Comparison of ENCODE assay signal across 2 cellular contexts in genomic region chr7:116953372-116953726, GRCh38.
A peak's percentile ranks its signal among the peaks of the same experiment; 100 is the strongest.
TF ChIP-seq lines count a peak whose summit lies in the region.

TSS of gene ST7 (plus strand) at chr7:116953501. CDS start at chr7:116953541, 40 bp downstream.

TF ChIP-seq in HEK293, 187 proteins besides CTCF, POLR2A, EP300 and RAD21 (continued from another document):
- no peak for TF ChIP-seq ELK4 (IDR thresholded peaks at IDR 0.05; ENCODE audit: borderline replicate concordance, low read depth, low read length)
- peak; percentile 90 for TF ChIP-seq ZBTB26 (tag by site-specific recombination; optimal IDR thresholded peaks at IDR 0.05)
- TF ChIP-seq ZBTB6 (tag by site-specific recombination; IDR thresholded peaks at IDR 0.05) = peak; percentile 56; the same call in 1 of the 2 replicates
- TF ChIP-seq MZF1 (tag by site-specific recombination; IDR thresholded peaks at IDR 0.05; ENCODE audit: borderline replicate concordance) = no peak
- no peak for TF ChIP-seq GFI1B (tag by site-specific recombination; IDR thresholded peaks at IDR 0.05)
- no peak for TF ChIP-seq GLIS2 (tag by site-specific recombination; IDR thresholded peaks at IDR 0.05)
- TF ChIP-seq ZNF654 (tag by site-specific recombination; IDR thresholded peaks at IDR 0.05; ENCODE audit: low read depth) = no peak
- TF ChIP-seq ZNF280D (tag by site-specific recombination; IDR thresholded peaks at IDR 0.05) = no peak
- TF ChIP-seq SP7 (tag by site-specific recombination; IDR thresholded peaks at IDR 0.05) = peak; percentile 45; the same call in 1 of the 2 replicates
- no peak for TF ChIP-seq ZNF274 (IDR thresholded peaks at IDR 0.05; ENCODE audit: low read length)
- TF ChIP-seq ZNF274 (tag by site-specific recombination; IDR thresholded peaks at IDR 0.05; ENCODE audit: borderline replicate concordance) = no peak
- no peak for TF ChIP-seq ZNF473 (tag by site-specific recombination; IDR thresholded peaks at IDR 0.05)
- no peak for TF ChIP-seq ZNF626 (tag by site-specific recombination; IDR thresholded peaks at IDR 0.05)
- TF ChIP-seq ZNF791 (tag by site-specific recombination; IDR thresholded peaks at IDR 0.05) = no peak
- no peak for TF ChIP-seq ZNF2 (tag by site-specific recombination; IDR thresholded peaks at IDR 0.05)
- no peak for TF ChIP-seq ZNF335 (tag by site-specific recombination; conservative IDR thresholded peaks at IDR 0.05)
- TF ChIP-seq REPIN1 (tag by site-specific recombination; IDR thresholded peaks at IDR 0.05; ENCODE audit: low read depth) = no peak

TF ChIP-seq in K562, 482 proteins besides CTCF, POLR2A, EP300 and RAD21 (continued from another document and continues in another):
- TF ChIP-seq ZNF511 (CRISPR knock-in tag; IDR thresholded peaks at IDR 0.05) (no peak), CEBPG (CRISPR knock-in tag; IDR thresholded peaks at IDR 0.05) (no peak), CEBPG (tag; conservative IDR thresholded peaks at IDR 0.05 in 1 of 2, IDR thresholded peaks at IDR 0.05 in 1 of 2) (peak in 1 of 2 experiments; percentile 54; a peak in 1 of 4 replicates), NFIX (CRISPR knock-in tag; IDR thresholded peaks at IDR 0.05; ENCODE audit: low read depth) (no peak), ETV1 (tag; conservative IDR thresholded peaks at IDR 0.05; ENCODE audit: low read depth) (peak; percentile 23; the same call in 1 of the 2 replicates), HCFC1 (IDR thresholded peaks at IDR 0.05; ENCODE audit: low read depth, low read length) (no peak), E2F6 (IDR thresholded peaks at IDR 0.05; ENCODE audit: borderline replicate concordance in 1 of 2, extremely low read depth in 1 of 2, insufficient read depth in 1 of 2, insufficient read length in 1 of 2, low read depth in 1 of 2, low read length in 1 of 2, poor library complexity in 1 of 2, severe bottlenecking in 1 of 2) (peak; percentile 16 to 80), ZNF717 (CRISPR knock-in tag; IDR thresholded peaks at IDR 0.05) (no peak), FOXP4 (CRISPR knock-in tag; IDR thresholded peaks at IDR 0.05; ENCODE audit: borderline replicate concordance) (no peak), C11orf30 (IDR thresholded peaks at IDR 0.05; ENCODE audit: low read depth) (no peak), ASH1L (IDR thresholded peaks at IDR 0.05; ENCODE audit: borderline replicate concordance, low read depth, partially characterized antibody) (peak; percentile 38), BCOR (IDR thresholded peaks at IDR 0.05) (no peak), UBTF (IDR thresholded peaks at IDR 0.05; ENCODE audit: borderline replicate concordance in 1 of 2, low read depth in 2 of 2, low read length in 2 of 2) (peak; percentile 54 to 90; a peak in 1 of 4 replicates), ZNF644 (tag; IDR thresholded peaks at IDR 0.05; ENCODE audit: low read depth) (no peak), E2F3 (CRISPR knock-in tag; IDR thresholded peaks at IDR 0.05) (peak; percentile 77), ZNF740 (CRISPR knock-in tag; IDR thresholded peaks at IDR 0.05) (no peak), ZNF740 (tag; IDR thresholded peaks at IDR 0.05) (no peak), PCBP2 (IDR thresholded peaks at IDR 0.05; ENCODE audit: low read depth, low read length, poor library complexity, severe bottlenecking) (no peak), MLLT1 (IDR thresholded peaks at IDR 0.05) (peak in 1 of 2 experiments; percentile 12; a peak in 1 of 4 replicates), TRIM24 (IDR thresholded peaks at IDR 0.05) (no peak), CREB3L1 (IDR thresholded peaks at IDR 0.05; ENCODE audit: borderline replicate concordance, low read depth) (no peak), CREBBP (IDR thresholded peaks at IDR 0.05; ENCODE audit: low read depth, low read length) (no peak), BDP1 (IDR thresholded peaks at IDR 0.05; ENCODE audit: insufficient read depth, insufficient read length) (no peak), RB1 (IDR thresholded peaks at IDR 0.05; ENCODE audit: low read depth) (0 out of 2 replicates have a peak, but pooled peaks have one; percentile 21), CHD4 (IDR thresholded peaks at IDR 0.05; ENCODE audit: insufficient read depth, insufficient replicate concordance, low read depth, low read length, poor library complexity, severe bottlenecking) (no peak), ATF7 (IDR thresholded peaks at IDR 0.05) (peak; percentile 93), ZBTB11 (CRISPR knock-in tag; IDR thresholded peaks at IDR 0.05) (peak in 1 of 3 experiments; percentile 88; a peak in 2 of 6 replicates), PCBP1 (IDR thresholded peaks at IDR 0.05; ENCODE audit: low read depth, low read length, poor library complexity, severe bottlenecking) (no peak), NCOA1 (IDR thresholded peaks at IDR 0.05; ENCODE audit: low read depth) (peak; percentile 44; the same call in 1 of the 2 replicates), ESRRB (CRISPR knock-in tag; IDR thresholded peaks at IDR 0.05; ENCODE audit: borderline replicate concordance) (no peak), E2F5 (CRISPR knock-in tag; IDR thresholded peaks at IDR 0.05) (no peak), ZNF24 (IDR thresholded peaks at IDR 0.05) (no peak), KLF13 (tag; IDR thresholded peaks at IDR 0.05; ENCODE audit: borderline replicate concordance, low read depth) (no peak), ZNF444 (CRISPR knock-in tag; IDR thresholded peaks at IDR 0.05) (peak; percentile 61; the same call in 1 of the 2 replicates), ZBTB5 (IDR thresholded peaks at IDR 0.05) (no peak)
